ENCODE assay signal across 8 cellular contexts in the genomic region with DNA sequence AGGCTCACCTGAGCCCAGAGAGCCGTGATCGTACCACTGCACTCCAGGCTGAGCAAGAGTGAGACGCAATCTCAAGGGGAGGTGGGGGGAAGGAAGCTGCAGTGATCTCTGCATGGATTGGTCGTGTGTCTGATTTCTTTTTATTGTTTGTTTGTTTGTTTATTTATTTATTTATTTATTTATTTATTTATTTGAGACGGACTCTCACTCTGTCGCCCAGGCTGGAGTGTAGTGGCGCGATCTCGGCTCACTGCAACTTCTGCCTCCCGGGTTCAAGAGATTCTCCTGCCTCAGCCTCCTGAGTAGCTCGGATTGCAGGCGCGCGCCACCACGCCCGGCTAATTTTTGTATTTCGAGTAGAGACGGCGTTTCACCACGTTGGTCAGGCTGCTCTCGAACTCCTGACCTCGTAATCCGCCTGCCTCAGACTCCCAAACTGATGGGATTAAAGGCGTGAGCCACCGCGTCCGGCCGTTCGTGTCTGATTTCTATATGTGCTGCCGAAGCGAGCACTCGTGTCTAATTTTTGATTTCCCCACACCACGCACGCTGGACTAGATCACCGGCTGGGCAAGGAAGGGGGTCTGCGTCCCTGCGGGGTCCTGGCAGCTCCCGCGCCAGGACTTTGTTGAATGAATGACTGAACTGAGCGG. TPM values are rescaled to one million over a fixed set of nuclear protein-coding genes. Genes with fewer than 3 reads are reported as not detected.
DNase-seq lines count a peak whose midpoint lies in the region; ATAC-seq, FAIRE-seq and TF ChIP-seq lines count a peak whose summit lies in the region.

No MANE protein-coding gene starts in this region.

- no peak for TF ChIP-seq EP300 in SK-N-SH (IDR thresholded peaks at IDR 0.05; ENCODE audit: borderline replicate concordance in 1 of 2, low read depth in 1 of 2, low read length in 1 of 2)

- H3K9me3 ChIP-seq in SK-N-SH (no peaks in the 10 kb centered on the region), iPS-18a (ENCODE audit: control insufficient read depth, low read depth, low read length) (no peaks in the 10 kb centered on the region)

- H3K4me1 ChIP-seq in SK-N-SH (ENCODE audit: control insufficient read depth in 1 of 2, insufficient read depth in 2 of 2, low read depth in 1 of 2, low read length in 1 of 2) (peaks cover 8 to 33% of the 10 kb centered on the region in 2 experiments; a peak in 3 of 4 replicates), iPS-18a (ENCODE audit: control insufficient read depth, low read depth, low read length) (peaks cover 30% of the 10 kb centered on the region)

- H4K20me1 ChIP-seq in SK-N-SH (ENCODE audit: insufficient read depth) = peaks cover 8% of the 10 kb centered on the region

- H3K27me3 Mint-ChIP-seq in activated CD4-positive, alpha-beta memory T cell treated with anti-CD3 and anti-CD28 coated beads, Interleukin-2, amount 10 ng/mL, durations not matched to agents 7 days and 5 days = peaks cover 11% of the 10 kb centered on the region
- peaks cover 13 to 27% of the 10 kb centered on the region in 2 donors for H3K27me3 Mint-ChIP-seq in stimulated activated naive B cell treated with anti-CD40 and anti-IgM and Interleukin-4, amounts not matched to agents 10 μg/mL and 1 μg/mL and 100 μg/mL, for 72 hours

- POLR2A ChIA-PET in SK-N-SH (lab: Yijun Ruan, JAX) = interaction anchor here (1.3 to 1.4 kb wide), 2 partner anchors 10 to 15 kb away, joined by 4 to 8 read pairs; no protein-coding TSS in a partner anchor
- POLR2A ChIA-PET in activated CD4-positive, alpha-beta memory T cell treated with anti-CD3 and anti-CD28 coated beads, Interleukin-2, amount 10 ng/mL, durations not matched to agents 7 days and 5 days (lab: Charles Lee) = interaction anchor here (1.0 to 4.7 kb wide), 12 partner anchors 9 to 131 kb away, joined by 3 to 52 read pairs (median 6); a partner anchor contains a TSS

- 32% methylated on average over 39 of the region's 40 CpGs for WGBS in SK-N-SH (ENCODE audit: low lambda C conversion rate)

- H3K27ac ChIP-seq in SK-N-SH (ENCODE audit: low read depth in 2 of 2, low read length in 1 of 2) (peak overlapping the region in 1 of 2 experiments; percentile 99; a peak in 2 of 4 replicates), iPS-18a (ENCODE audit: low read length) (no peak overlapping the region)

- peaks cover 43% of the 10 kb centered on the region for H3K4me1 Mint-ChIP-seq in activated CD4-positive, alpha-beta memory T cell treated with anti-CD3 and anti-CD28 coated beads, Interleukin-2, amount 10 ng/mL, durations not matched to agents 7 days and 5 days
- peaks cover 38 to 62% of the 10 kb centered on the region in 2 donors for H3K4me1 Mint-ChIP-seq in stimulated activated naive B cell treated with anti-CD40 and anti-IgM and Interleukin-4, amounts not matched to agents 10 μg/mL and 1 μg/mL and 100 μg/mL, for 72 hours

- H3K4me2 ChIP-seq in SK-N-SH = peak overlapping the region; percentile 99

- H3K79me2 ChIP-seq in SK-N-SH (ENCODE audit: insufficient read depth) = peaks cover 11% of the 10 kb centered on the region; the same call in 1 of the 2 replicates

- no peak for ATAC-seq in SK-N-SH treated with all-trans-retinoic acid at 6 μM for 48 hours
- no peak for ATAC-seq in stimulated activated naive B cell treated with anti-CD40 and anti-IgM and Interleukin-4, amounts not matched to agents 10 μg/mL and 1 μg/mL and 100 μg/mL, for 72 hours (replicated peaks)
- no peak for ATAC-seq in GM19452 (IDR thresholded peaks at IDR 0.05; ENCODE audit: unreplicated experiment)
- ATAC-seq in GM18517 (IDR thresholded peaks at IDR 0.05; ENCODE audit: unreplicated experiment) = no peak

- H3K9me2 ChIP-seq in SK-N-SH = no peaks in the 10 kb centered on the region

- peak overlapping the region; percentile 42 for H3K27ac Mint-ChIP-seq in activated CD4-positive, alpha-beta memory T cell treated with anti-CD3 and anti-CD28 coated beads, Interleukin-2, amount 10 ng/mL, durations not matched to agents 7 days and 5 days
- peak overlapping the region; percentile 84 for H3K27ac Mint-ChIP-seq in stimulated activated naive B cell treated with anti-CD40 and anti-IgM and Interleukin-4, amounts not matched to agents 10 μg/mL and 1 μg/mL and 100 μg/mL, for 72 hours

- FAIRE-seq in GM19239 (lab: Jason Lieb, UNC) = no peak

- H3K4me3 Mint-ChIP-seq in activated CD4-positive, alpha-beta memory T cell treated with anti-CD3 and anti-CD28 coated beads, Interleukin-2, amount 10 ng/mL, durations not matched to agents 7 days and 5 days = peak overlapping the region; percentile 83
- H3K4me3 Mint-ChIP-seq in stimulated activated naive B cell treated with anti-CD40 and anti-IgM and Interleukin-4, amounts not matched to agents 10 μg/mL and 1 μg/mL and 100 μg/mL, for 72 hours = peak overlapping the region; percentile 77 to 90

- H3K36me3 ChIP-seq in SK-N-SH (replicated peaks in 1 of 2; ENCODE audit: control insufficient read depth in 1 of 2, insufficient read depth in 2 of 2, low read length in 1 of 2) = peaks cover 4 to 16% of the 10 kb centered on the region in 2 experiments
- peaks cover 20% of the 10 kb centered on the region for H3K36me3 ChIP-seq in iPS-18a (ENCODE audit: control insufficient read depth, low read depth, low read length)

- CTCF ChIA-PET in SK-N-SH (lab: Yijun Ruan, JAX) = interaction anchor here (0.8 to 8.5 kb wide), 5 partner anchors 12 to 152 kb away, joined by 3 to 111 read pairs (median 4); no protein-coding TSS in a partner anchor
- CTCF ChIA-PET in activated CD4-positive, alpha-beta memory T cell treated with anti-CD3 and anti-CD28 coated beads, Interleukin-2, amount 10 ng/mL, durations not matched to agents 7 days and 5 days (lab: Charles Lee) = interaction anchor here (0.6 to 9.9 kb wide), 7 partner anchors 12 to 148 kb away, joined by 3 to 97 read pairs (median 4); no protein-coding TSS in a partner anchor

- H3K36me3 Mint-ChIP-seq in activated CD4-positive, alpha-beta memory T cell treated with anti-CD3 and anti-CD28 coated beads, Interleukin-2, amount 10 ng/mL, durations not matched to agents 7 days and 5 days (ENCODE audit: low read depth) = peaks cover 13% of the 10 kb centered on the region
- H3K36me3 Mint-ChIP-seq in stimulated activated naive B cell treated with anti-CD40 and anti-IgM and Interleukin-4, amounts not matched to agents 10 μg/mL and 1 μg/mL and 100 μg/mL, for 72 hours = no peaks in the 10 kb centered on the region

- 0 out of 2 replicates have a peak overlapping the region, but pooled peaks have one; percentile 81 for H2AFZ ChIP-seq in SK-N-SH (ENCODE audit: low read depth)

- no peak for TF ChIP-seq RAD21 in SK-N-SH (IDR thresholded peaks at IDR 0.05; ENCODE audit: low read length)

- peak overlapping the region; percentile 100; the same call in 1 of the 2 replicates for H3K9ac ChIP-seq in SK-N-SH
- no peak overlapping the region for H3K9ac ChIP-seq in iPS-18a (ENCODE audit: low read length)

- no peak for TF ChIP-seq CTCF in SK-N-SH (IDR thresholded peaks at IDR 0.05)

- H3K27me3 ChIP-seq in SK-N-SH (ENCODE audit: insufficient read depth) = no peaks in the 10 kb centered on the region
- peaks cover 4% of the 10 kb centered on the region for H3K27me3 ChIP-seq in iPS-18a (ENCODE audit: control insufficient read depth, insufficient read depth, low read length)

- H3F3A ChIP-seq in SK-N-SH (replicated peaks; ENCODE audit: insufficient read depth) = peaks cover 31% of the 10 kb centered on the region

- peak overlapping the region; percentile 80 to 88 for H3K4me3 ChIP-seq in SK-N-SH (ENCODE audit: low read depth in 2 of 2, low read length in 1 of 2)
- peak overlapping the region; percentile 99 for H3K4me3 ChIP-seq in iPS-18a (ENCODE audit: low read length)

- no peaks in the 10 kb centered on the region for H3K9me3 Mint-ChIP-seq in activated CD4-positive, alpha-beta memory T cell treated with anti-CD3 and anti-CD28 coated beads, Interleukin-2, amount 10 ng/mL, durations not matched to agents 7 days and 5 days
- no peaks in the 10 kb centered on the region for H3K9me3 Mint-ChIP-seq in stimulated activated naive B cell treated with anti-CD40 and anti-IgM and Interleukin-4, amounts not matched to agents 10 μg/mL and 1 μg/mL and 100 μg/mL, for 72 hours

- DNase-seq in SK-N-SH (no peak), GM19239 (ENCODE audit: insufficient read length, low spot score) (no peak)
- DNase-seq in activated CD4-positive, alpha-beta memory T cell treated with anti-CD3 and anti-CD28 coated beads, Interleukin-2, amount 10 ng/mL, durations not matched to agents 7 days and 5 days = no peak
- DNase-seq in stimulated activated naive B cell treated with anti-CD40 and anti-IgM and Interleukin-4, amounts not matched to agents 10 μg/mL and 1 μg/mL and 100 μg/mL, for 72 hours = no peak

TF ChIP-seq in SK-N-SH treated with all-trans-retinoic acid at 6 μM for 48 hours, 23 proteins besides CTCF, POLR2A, EP300 and RAD21 (continues in another document):
- no peak for TF ChIP-seq ZNF8 (CRISPR knock-in tag; IDR thresholded peaks at IDR 0.05)
- no peak for TF ChIP-seq RARB (CRISPR knock-in tag; IDR thresholded peaks at IDR 0.05)
- TF ChIP-seq TOX (CRISPR knock-in tag; IDR thresholded peaks at IDR 0.05; ENCODE audit: borderline replicate concordance) = no peak

RNA-seq across cellular contexts. Expression of a gene that starts 0.4 kb away (rescaled TPM):
- polyA plus RNA-seq in SK-N-SH (2012; rRNA removed) = 374 and 393 TPM in 2 replicates
- polyA plus RNA-seq in SK-N-SH (2012; cell fraction: cytosol; rRNA removed) = 170 and 271 TPM in 2 replicates
- 272 and 346 TPM in 2 replicates for polyA plus RNA-seq in SK-N-SH (2012; cell fraction: nucleus; rRNA removed)
- total RNA-seq in activated CD4-positive, alpha-beta memory T cell treated with anti-CD3 and anti-CD28 coated beads, Interleukin-2, amount 10 ng/mL, durations not matched to agents 7 days and 5 days = 1 to 10 TPM; 6.1 to 7.5 TPM

RNA-seq across cellular contexts. Expression of a gene that starts 1.7 kb away (rescaled TPM):
- polyA plus RNA-seq in SK-N-SH (2012; rRNA removed) = 0.20 and 0.24 TPM in 2 replicates
- polyA plus RNA-seq in SK-N-SH (2012; cell fraction: cytosol; rRNA removed) = 0.20 and 0.22 TPM in 2 replicates
- 0.29 and 0.59 TPM in 2 replicates for polyA plus RNA-seq in SK-N-SH (2012; cell fraction: nucleus; rRNA removed)
- not detected for total RNA-seq in activated CD4-positive, alpha-beta memory T cell treated with anti-CD3 and anti-CD28 coated beads, Interleukin-2, amount 10 ng/mL, durations not matched to agents 7 days and 5 days

RNA-seq across cellular contexts. Expression of a gene that starts 4.0 kb away (rescaled TPM):
- polyA plus RNA-seq in SK-N-SH (2012; rRNA removed) = 34.7 and 54.9 TPM in 2 replicates
- polyA plus RNA-seq in SK-N-SH (2012; cell fraction: cytosol; rRNA removed) = 28.1 and 29.7 TPM in 2 replicates
- 22.2 and 40.4 TPM in 2 replicates for polyA plus RNA-seq in SK-N-SH (2012; cell fraction: nucleus; rRNA removed)
- 10 to 100 TPM; 37.0 to 43.3 TPM for total RNA-seq in activated CD4-positive, alpha-beta memory T cell treated with anti-CD3 and anti-CD28 coated beads, Interleukin-2, amount 10 ng/mL, durations not matched to agents 7 days and 5 days

RNA-seq across cellular contexts. Expression of a gene that starts 4.1 kb away (rescaled TPM):
- polyA plus RNA-seq in SK-N-SH (2012; rRNA removed) = 35.7 and 37.7 TPM in 2 replicates
- polyA plus RNA-seq in SK-N-SH (2012; cell fraction: cytosol; rRNA removed) = 11.7 and 20.7 TPM in 2 replicates
- polyA plus RNA-seq in SK-N-SH (2012; cell fraction: nucleus; rRNA removed) = 114 and 139 TPM in 2 replicates
- 10 to 100 TPM; 42.4 TPM for total RNA-seq in activated CD4-positive, alpha-beta memory T cell treated with anti-CD3 and anti-CD28 coated beads, Interleukin-2, amount 10 ng/mL, durations not matched to agents 7 days and 5 days

RNA-seq across cellular contexts. Expression of a gene that starts 7.0 kb away (rescaled TPM):
- 0.08 TPM in 1 of 2 replicates, not detected in the other for polyA plus RNA-seq in SK-N-SH (2012; rRNA removed)
- not detected in 2 replicates for polyA plus RNA-seq in SK-N-SH (2012; cell fraction: cytosol; rRNA removed)
- polyA plus RNA-seq in SK-N-SH (2012; cell fraction: nucleus; rRNA removed) = 0.52 and 0.67 TPM in 2 replicates
- under 1 TPM; 0.23 to 0.28 TPM for total RNA-seq in activated CD4-positive, alpha-beta memory T cell treated with anti-CD3 and anti-CD28 coated beads, Interleukin-2, amount 10 ng/mL, durations not matched to agents 7 days and 5 days
